ENCODE assay signal across 8 cellular contexts in genomic region chr1:150366416-150367296, GRCh38. TPM values are rescaled to one million over a fixed set of nuclear protein-coding genes. Genes with fewer than 3 reads are reported as not detected.
DNase-seq lines count a peak whose midpoint lies in the region; ATAC-seq and TF ChIP-seq lines count a peak whose summit lies in the region.

No MANE protein-coding gene starts in this region.

- H3K9me3 Mint-ChIP-seq in activated CD4-positive, alpha-beta T cell treated with anti-CD3 and anti-CD28 coated beads, Interleukin-2, amount 10 ng/mL, durations not matched to agents 7 days and 5 days, result no peaks in the 10 kb centered on the region

- POLR2A ChIA-PET in activated CD4-positive, alpha-beta T cell treated with anti-CD3 and anti-CD28 coated beads, Interleukin-2, amount 10 ng/mL, durations not matched to agents 7 days and 5 days (lab: Charles Lee), result interaction anchor here (0.6 kb wide), 1 partner anchor 833 kb away, joined by 3 read pairs; no protein-coding TSS in a partner anchor

- no peaks in the 10 kb centered on the region for H3K9me3 ChIP-seq in T-helper 17 cell (ENCODE audit: control insufficient read depth, low read length, poor library complexity, severe bottlenecking)

- H3K4me3 Mint-ChIP-seq in activated CD4-positive, alpha-beta T cell treated with anti-CD3 and anti-CD28 coated beads, Interleukin-2, amount 10 ng/mL, durations not matched to agents 7 days and 5 days, result peak overlapping the region; percentile 97
- peak overlapping the region; percentile 97 for H3K4me3 Mint-ChIP-seq in T-helper 17 cell

- H3K36me3 Mint-ChIP-seq in activated CD4-positive, alpha-beta T cell treated with anti-CD3 and anti-CD28 coated beads, Interleukin-2, amount 10 ng/mL, durations not matched to agents 7 days and 5 days (ENCODE audit: low read depth), result peaks cover 36% of the 10 kb centered on the region
- no peaks in the 10 kb centered on the region for H3K36me3 Mint-ChIP-seq in T-helper 17 cell (ENCODE audit: low read depth)

- ATAC-seq in T-helper 17 cell (no peak), HG03354 (IDR thresholded peaks at IDR 0.05; ENCODE audit: poor library complexity, severe bottlenecking, unreplicated experiment) (no peak)

- DNase-seq in activated CD4-positive, alpha-beta T cell treated with anti-CD3 and anti-CD28 coated beads, Interleukin-2, amount 10 ng/mL, durations not matched to agents 7 days and 5 days, result no peak
- DNase-seq in activated CD4-positive, alpha-beta T cell treated with anti-CD3 and anti-CD28 coated beads for 1 hour, result no peak
- no peak for DNase-seq in T-helper 17 cell
- DNase-seq in foreskin fibroblast, result peak; percentile 15 to 41
- DNase-seq in skeletal muscle cell (ENCODE audit: low read depth), result no peak
- no peak for DNase-seq in NCI-H2081 treated with DMSO at 0.1 percent for 48 hours (lab: John Stamatoyannopoulos, UW)
- no peak for DNase-seq in NCI-H345 treated with DMSO at 0.1 percent for 48 hours (lab: John Stamatoyannopoulos, UW; ENCODE audit: unreplicated experiment)

- H3K4me3 ChIP-seq in foreskin fibroblast (ENCODE audit: low read depth in 1 of 2, low read length in 2 of 2) (peak overlapping the region; percentile 84), skeletal muscle cell (ENCODE audit: low read depth, low read length) (peak overlapping the region; percentile 74)

- CTCF ChIA-PET in activated CD4-positive, alpha-beta T cell treated with anti-CD3 and anti-CD28 coated beads, Interleukin-2, amount 10 ng/mL, durations not matched to agents 7 days and 5 days (lab: Charles Lee), result no interaction called here

- H3K27me3 Mint-ChIP-seq in activated CD4-positive, alpha-beta T cell treated with anti-CD3 and anti-CD28 coated beads, Interleukin-2, amount 10 ng/mL, durations not matched to agents 7 days and 5 days, result no peaks in the 10 kb centered on the region
- H3K27me3 Mint-ChIP-seq in T-helper 17 cell, result no peaks in the 10 kb centered on the region

- peaks cover 49% of the 10 kb centered on the region for H3K4me1 Mint-ChIP-seq in activated CD4-positive, alpha-beta T cell treated with anti-CD3 and anti-CD28 coated beads, Interleukin-2, amount 10 ng/mL, durations not matched to agents 7 days and 5 days
- H3K4me1 Mint-ChIP-seq in T-helper 17 cell, result peaks cover 41% of the 10 kb centered on the region

- H3K27ac Mint-ChIP-seq in activated CD4-positive, alpha-beta T cell treated with anti-CD3 and anti-CD28 coated beads, Interleukin-2, amount 10 ng/mL, durations not matched to agents 7 days and 5 days, result peak overlapping the region; percentile 98
- peak overlapping the region; percentile 97 for H3K27ac Mint-ChIP-seq in T-helper 17 cell

- no peak for TF ChIP-seq CTCF in foreskin fibroblast (IDR thresholded peaks at IDR 0.05; ENCODE audit: low read depth, low read length)

RNA-seq across cellular contexts. Expression of gene RPRD2, which starts 2.7 kb away (rescaled TPM):
- 10 to 100 TPM; 36.4 to 43.6 TPM for total RNA-seq in activated CD4-positive, alpha-beta T cell treated with anti-CD3 and anti-CD28 coated beads, Interleukin-2, amount 10 ng/mL, durations not matched to agents 7 days and 5 days
- total RNA-seq in T-helper 17 cell, result 10 to 100 TPM; 36.2 to 38.7 TPM

RNA-seq across cellular contexts. Expression of gene PRPF3, which starts 45.3 kb away (rescaled TPM):
- 10 to 100 TPM; 83.2 to 87.7 TPM for total RNA-seq in activated CD4-positive, alpha-beta T cell treated with anti-CD3 and anti-CD28 coated beads, Interleukin-2, amount 10 ng/mL, durations not matched to agents 7 days and 5 days
- total RNA-seq in T-helper 17 cell, result 100 to 1,000 TPM; 108 to 111 TPM

Comparison
In these comparisons a context has a peak if more than half of its experiments do, and no peak if none do; other contexts are left out.
1. DNase-seq: peak in foreskin fibroblast (2 of 2); none in activated CD4-positive, alpha-beta T cell treated with anti-CD3 and anti-CD28 coated beads, Interleukin-2, amount 10 ng/mL, durations not matched to agents 7 days and 5 days (single experiment), activated CD4-positive, alpha-beta T cell treated with anti-CD3 and anti-CD28 coated beads for 1 hour (single experiment), T-helper 17 cell (0 of 3), skeletal muscle cell (single experiment), NCI-H2081 treated with DMSO at 0.1 percent for 48 hours (single experiment) and NCI-H345 treated with DMSO at 0.1 percent for 48 hours (single experiment).